ENCODE assay signal across 8 cellular contexts in genomic region chr12:100267603-100268281, GRCh38. TPM values are rescaled to one million over a fixed set of nuclear protein-coding genes. Genes with fewer than 3 reads are reported as not detected.
DNase-seq lines count a peak whose midpoint lies in the region; ATAC-seq and TF ChIP-seq lines count a peak whose summit lies in the region.

No MANE protein-coding gene starts in this region.

- H3K4me3 Mint-ChIP-seq in T-cell (peak overlapping the region; percentile 97 to 99 (median 98)), endodermal cell (peak overlapping the region; percentile 91)
- peak overlapping the region; percentile 94 to 100 (median 98) for H3K4me3 Mint-ChIP-seq in naive thymus-derived CD4-positive, alpha-beta T cell

- H3K4me3 ChIP-seq in AG09309 (ENCODE audit: control insufficient read depth, low read depth, low read length) (peak overlapping the region; percentile 78), endodermal cell (ENCODE audit: low read length) (peak overlapping the region; percentile 99)
- peak overlapping the region; percentile 98 for H3K4me3 ChIP-seq in naive thymus-derived CD4-positive, alpha-beta T cell (ENCODE audit: low read length)

- ATAC-seq in GM18873 (IDR thresholded peaks at IDR 0.05; ENCODE audit: low FRiP score, unreplicated experiment): peak; percentile 10
- ATAC-seq in HG03135 (IDR thresholded peaks at IDR 0.05; ENCODE audit: unreplicated experiment): peak; percentile 8
- peak in 1 of 4 experiments; percentile 1 for ATAC-seq in T-cell (replicated peaks in 1 of 4)
- ATAC-seq in naive thymus-derived CD4-positive, alpha-beta T cell: no peak

- H3K9me3 Mint-ChIP-seq in T-cell (no peaks in the 10 kb centered on the region), endodermal cell (no peaks in the 10 kb centered on the region)
- H3K9me3 Mint-ChIP-seq in naive thymus-derived CD4-positive, alpha-beta T cell: peaks cover 0 to 5% (median 0%) of the 10 kb centered on the region in 11 donors

- peak overlapping the region; percentile 92 for H3K9ac ChIP-seq in endodermal cell (ENCODE audit: extremely low read depth, low read length, poor library complexity, severe bottlenecking)

- intact Hi-C loops in naive thymus-derived CD4-positive, alpha-beta T cell (cut with micrococcal nuclease): loop anchor here (1.0 to 5.0 kb wide), 12 partner anchors 65 to 1853 kb away; partner anchors contain the start of genes ACTR6 (in 2 of the 2), BLTP3B (in 2 of the 2), UTP20 (in 2 of the 2) and GAS2L3 (in 1 of the 2)

- no peaks in the 10 kb centered on the region for H3K9me3 ChIP-seq in endodermal cell (ENCODE audit: control insufficient read depth, low read length)
- no peaks in the 10 kb centered on the region for H3K9me3 ChIP-seq in naive thymus-derived CD4-positive, alpha-beta T cell (ENCODE audit: control insufficient read depth in 2 of 3, low read length in 3 of 3)

- POLR2A ChIA-PET in T-cell (lab: Charles Lee): interaction anchor here in 1 of 2 donors (0.6 to 1.2 kb wide), 3 partner anchors 9 to 1737 kb away, joined by 5 to 9 read pairs (median 5); no protein-coding TSS in a partner anchor
- POLR2A ChIA-PET in naive thymus-derived CD4-positive, alpha-beta T cell (lab: Charles Lee): interaction anchor here (1.4 to 3.0 kb wide), 2 partner anchors 66 to 67 kb away, joined by 4 to 23 read pairs; partner anchors contain the start of gene ACTR6

- 1% methylated on average over 23 to 33 of the region's 33 CpGs for WGBS in endodermal cell (ENCODE audit: insufficient coverage in 1 of 2, insufficient read length in 1 of 2), 2 experiments

- H3K4me1 ChIP-seq in endodermal cell (ENCODE audit: control insufficient read depth, insufficient read depth, low read length): peaks cover 4% of the 10 kb centered on the region
- peaks cover 11 to 19% of the 10 kb centered on the region in 2 donors for H3K4me1 ChIP-seq in naive thymus-derived CD4-positive, alpha-beta T cell (ENCODE audit: control insufficient read depth in 2 of 2, insufficient read depth in 2 of 2, low read length in 2 of 2)

- H3K27ac ChIP-seq in endodermal cell (ENCODE audit: low read depth, low read length): peak overlapping the region; percentile 92
- peak overlapping the region; percentile 96 for H3K27ac ChIP-seq in naive thymus-derived CD4-positive, alpha-beta T cell (ENCODE audit: low read depth, low read length)

- no peak for DNase-seq in AG09309 (ENCODE audit: low read depth)
- peak in 23 of 34 experiments; percentile 1 to 27 (median 7) for DNase-seq in T-cell
- DNase-seq in endodermal cell: no peak
- peak in 7 of 9 donors; percentile 19 to 48 (median 38) for DNase-seq in naive thymus-derived CD4-positive, alpha-beta T cell
- peak; percentile 47 for DNase-seq in ureter (ENCODE audit: low spot score)
- DNase-seq in NK-92 (lab: John Stamatoyannopoulos, UW; ENCODE audit: unreplicated experiment): no peak

- TF ChIP-seq CTCF in AG09309 (IDR thresholded peaks at IDR 0.05; ENCODE audit: control insufficient read depth, insufficient read depth, low read depth, low read length, missing control alignments): no peak
- no peak for TF ChIP-seq CTCF in endodermal cell (conservative IDR thresholded peaks at IDR 0.05)

- H3K4me1 Mint-ChIP-seq in T-cell: peaks cover 37 to 49% (median 44%) of the 10 kb centered on the region in 3 donors
- peaks cover 16% of the 10 kb centered on the region for H3K4me1 Mint-ChIP-seq in endodermal cell
- H3K4me1 Mint-ChIP-seq in naive thymus-derived CD4-positive, alpha-beta T cell: peaks cover 21 to 61% (median 39%) of the 10 kb centered on the region in 7 donors

- no peaks in the 10 kb centered on the region for H3K36me3 ChIP-seq in endodermal cell (ENCODE audit: control insufficient read depth, insufficient read depth, low read length)
- H3K36me3 ChIP-seq in naive thymus-derived CD4-positive, alpha-beta T cell (ENCODE audit: control insufficient read depth in 2 of 3, insufficient read depth in 3 of 3, low read length in 3 of 3): peaks cover 0 to 6% (median 0%) of the 10 kb centered on the region in 3 experiments

- CTCF ChIA-PET in T-cell (lab: Charles Lee): interaction anchor here (0.6 to 2.2 kb wide), 6 partner anchors 15 to 1063 kb away, joined by 3 to 11 read pairs (median 4); partner anchors contain the start of gene ACTR6 (in 1 of the 2)
- CTCF ChIA-PET in naive thymus-derived CD4-positive, alpha-beta T cell (lab: Charles Lee): interaction anchor here (1.2 kb wide), 1 partner anchor 47 kb away, joined by 3 read pairs; no protein-coding TSS in a partner anchor

- H3K27ac Mint-ChIP-seq in T-cell (peak overlapping the region; percentile 68 to 73), endodermal cell (peak overlapping the region; percentile 82)
- peak overlapping the region in 8 of 9 donors; percentile 89 to 100 (median 94) for H3K27ac Mint-ChIP-seq in naive thymus-derived CD4-positive, alpha-beta T cell

- H3K36me3 Mint-ChIP-seq in T-cell: no peaks in the 10 kb centered on the region
- peaks cover 4% of the 10 kb centered on the region for H3K36me3 Mint-ChIP-seq in endodermal cell (ENCODE audit: low read depth)
- H3K36me3 Mint-ChIP-seq in naive thymus-derived CD4-positive, alpha-beta T cell: peaks cover 0 to 5% (median 0%) of the 10 kb centered on the region in 5 donors

- H3K27me3 Mint-ChIP-seq in T-cell (no peaks in the 10 kb centered on the region), endodermal cell (ENCODE audit: insufficient read depth) (no peaks in the 10 kb centered on the region)
- no peaks in the 10 kb centered on the region for H3K27me3 Mint-ChIP-seq in naive thymus-derived CD4-positive, alpha-beta T cell

- H3K27me3 ChIP-seq in endodermal cell (ENCODE audit: control insufficient read depth, insufficient read depth, low read length, poor library complexity, severe bottlenecking): no peaks in the 10 kb centered on the region
- H3K27me3 ChIP-seq in naive thymus-derived CD4-positive, alpha-beta T cell (ENCODE audit: control insufficient read depth in 2 of 2, insufficient read depth in 2 of 2, low read length in 2 of 2): no peaks in the 10 kb centered on the region

RNA-seq across cellular contexts. Expression of gene SCYL2, which starts 0.8 kb away (rescaled TPM):
- 10 to 100 TPM; 33.1 to 43.4 (median 36.7) TPM for total RNA-seq in T-cell
- 10 to 100 TPM; 54.5 to 59.6 TPM for total RNA-seq in endodermal cell
- polyA plus RNA-seq in endodermal cell (2013, experiment 1 of 2): 57.3 TPM
- polyA plus RNA-seq in endodermal cell (2013, experiment 2 of 2): 54.9 TPM
- total RNA-seq in naive thymus-derived CD4-positive, alpha-beta T cell: 10 to 100 TPM; 32.6 to 49.4 (median 42.3) TPM
- polyA plus RNA-seq in naive thymus-derived CD4-positive, alpha-beta T cell: 10 to 100 TPM; 18.9 to 25.2 TPM
- 48.2 TPM for total RNA-seq in ureter

RNA-seq across cellular contexts. Expression of gene DEPDC4, which starts 0.9 kb away (rescaled TPM):
- total RNA-seq in T-cell (under 1 TPM in 4 of 5 donors, not detected in 1; 0.38 to 0.93 (median 0.61) TPM), endodermal cell (1 to 10 TPM; 4.8 to 7.3 TPM), ureter (1.4 TPM)
- 7.5 TPM for polyA plus RNA-seq in endodermal cell (2013, experiment 1 of 2)
- 6.6 TPM for polyA plus RNA-seq in endodermal cell (2013, experiment 2 of 2)
- 1 to 10 TPM in 2 of 5 experiments, under 1 TPM in 3; 0.74 to 1.3 (median 0.92) TPM for total RNA-seq in naive thymus-derived CD4-positive, alpha-beta T cell
- under 1 TPM; 0.64 to 0.87 TPM for polyA plus RNA-seq in naive thymus-derived CD4-positive, alpha-beta T cell

Comparison
In these comparisons a context has a peak if more than half of its experiments do, and no peak if none do; other contexts are left out.
1. DNase-seq: peak in T-cell (23 of 34), naive thymus-derived CD4-positive, alpha-beta T cell (7 of 9) and ureter (single experiment); none in AG09309 (single experiment), endodermal cell (single experiment) and NK-92 (single experiment).
2. Peak in every context shown above with its lines, with median percentiles within 50 percentile points of each other: H3K4me3 ChIP-seq, H3K27ac Mint-ChIP-seq and H3K4me3 Mint-ChIP-seq.